Comparison of ENCODE assay signal across 12 cellular contexts in the genomic region with DNA sequence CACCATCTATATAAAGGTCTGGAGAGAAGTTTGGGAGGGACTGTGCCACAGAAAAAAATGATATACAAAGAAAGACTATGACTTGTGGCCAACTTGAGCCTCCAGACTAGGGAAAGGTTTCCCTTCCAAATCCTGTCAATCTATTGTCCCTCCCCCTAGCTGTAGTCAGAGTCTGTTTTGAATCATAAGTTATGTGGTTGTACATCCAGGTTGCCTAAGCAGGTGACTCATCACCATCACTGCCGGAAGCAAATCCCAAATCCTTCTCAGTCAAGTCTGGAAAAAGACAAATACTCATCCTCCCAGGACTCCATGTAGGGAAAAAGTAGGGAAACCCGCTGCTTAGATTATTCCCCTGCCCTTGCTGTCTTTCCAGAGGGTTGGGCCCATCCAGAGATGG.
DNase-seq lines count a peak whose midpoint lies in the region; FAIRE-seq and TF ChIP-seq lines count a peak whose summit lies in the region.
"Had no signal": no experiment of that assay in that cellular context is flagged by ENCODE, and none has a peak within 500 bp of the region (broad histone marks: within the 10 kb centered on the region; RNA-seq: fewer than 3 reads in every experiment).

No MANE protein-coding gene starts in this region.

- peak; percentile 67 for DNase-seq in GM03348 (ENCODE audit: low spot score)
- peak; percentile 75 for DNase-seq in RCC 7860 (ENCODE audit: low spot score)
- peak; percentile 70 for DNase-seq in epithelial cell of proximal tubule (ENCODE audit: low read depth)
- DNase-seq in trophoblast cell = peak; percentile 28 to 53
- DNase-seq in NK-92 (lab: John Stamatoyannopoulos, UW; ENCODE audit: unreplicated experiment) = no peak
- no peak for DNase-seq in activated CD8-positive, alpha-beta memory T cell treated with anti-CD3 and anti-CD28 coated beads for 24 hours
- DNase-seq in CD1c-positive myeloid dendritic cell (ENCODE audit: extremely low spot score) = no peak
- no peak for DNase-seq in neuronal stem cell (ENCODE audit: low spot score)
- DNase-seq: activated CD4-positive, alpha-beta T cell treated with anti-CD3 and anti-CD28 coated beads, Interleukin-2, amount 50 U/mL, for 1 hour; activated naive CD4-positive, alpha-beta T cell treated with anti-CD3 and anti-CD28 coated beads for 36 hours; DMS79 treated with DMSO at 0.1 percent for 48 hours; NCI-H1092 treated with DMSO at 0.1 percent for 48 hours had no signal

- H3K27me3 ChIP-seq in trophoblast cell (ENCODE audit: insufficient read depth, low read length) (no peaks in the 10 kb centered on the region), neuronal stem cell (ENCODE audit: control insufficient read depth in 3 of 3, insufficient read depth in 3 of 3, low read depth in 1 of 3, low read length in 3 of 3) (peaks cover 0 to 3% (median 0%) of the 10 kb centered on the region in 3 experiments)

- H4K8ac ChIP-seq in trophoblast cell (ENCODE audit: low read depth, low read length) (no peak overlapping the region), neuronal stem cell (ENCODE audit: low read depth, low read length) (no peak overlapping the region)

- no peak overlapping the region for H3K4ac ChIP-seq in trophoblast cell (ENCODE audit: low read depth, low read length)
- H3K4ac ChIP-seq in neuronal stem cell (ENCODE audit: low read length) = no peak overlapping the region

- H2BK120ac ChIP-seq in trophoblast cell (ENCODE audit: insufficient read depth, low read length, poor library complexity) (no peak overlapping the region), neuronal stem cell (ENCODE audit: low read depth, low read length) (no peak overlapping the region)

- H3K14ac ChIP-seq in trophoblast cell (ENCODE audit: low read length) (no peak overlapping the region), neuronal stem cell (ENCODE audit: low read length) (no peak overlapping the region)

- H2BK5ac ChIP-seq in trophoblast cell (ENCODE audit: low read depth, low read length, poor library complexity) = no peak overlapping the region
- no peak overlapping the region for H2BK5ac ChIP-seq in neuronal stem cell (ENCODE audit: low read length)

- no peak overlapping the region for H4K91ac ChIP-seq in trophoblast cell (ENCODE audit: low read depth, low read length)
- no peak overlapping the region for H4K91ac ChIP-seq in neuronal stem cell (ENCODE audit: low read depth, low read length, poor library complexity)

- H3K36me3 ChIP-seq in trophoblast cell (ENCODE audit: control insufficient read depth in 1 of 2, insufficient read depth in 2 of 2, low read length in 2 of 2) (no peaks in the 10 kb centered on the region), neuronal stem cell (replicated peaks in 1 of 2; ENCODE audit: control insufficient read depth in 2 of 2, insufficient read depth in 2 of 2, low read length in 2 of 2) (no peaks in the 10 kb centered on the region)

- no CpG with 5 or more reads among the region's 2 CpGs for WGBS in trophoblast cell (ENCODE audit: extremely low coverage, insufficient coverage, insufficient read length)
- WGBS in neuronal stem cell (ENCODE audit: extremely low coverage in 2 of 2, insufficient read length in 2 of 2, insufficient replicate concordance in 1 of 2), 2 donors = no CpG with 5 or more reads among the region's 2 CpGs

- H3K27ac ChIP-seq in trophoblast cell (ENCODE audit: low read depth, low read length) (peak overlapping the region; percentile 3), neuronal stem cell (replicated peaks; ENCODE audit: low read length) (no peak overlapping the region)

- H3K4me2 ChIP-seq in trophoblast cell (ENCODE audit: low read length) = no peak overlapping the region
- no peak overlapping the region for H3K4me2 ChIP-seq in neuronal stem cell (ENCODE audit: insufficient read depth, low read length, poor library complexity, severe bottlenecking)

- H3K9ac ChIP-seq in trophoblast cell (ENCODE audit: low read length) (no peak overlapping the region), neuronal stem cell (ENCODE audit: low read depth, low read length, poor library complexity) (no peak overlapping the region)

- no peak for TF ChIP-seq CTCF in epithelial cell of proximal tubule (conservative IDR thresholded peaks at IDR 0.05; ENCODE audit: low read depth, low read length)

- no peak overlapping the region for H2AFZ ChIP-seq in trophoblast cell (ENCODE audit: insufficient read depth, low read length, poor library complexity)
- no peak overlapping the region for H2AFZ ChIP-seq in neuronal stem cell (ENCODE audit: low read length)

- H3K79me1 ChIP-seq in trophoblast cell (ENCODE audit: low read length) = no peaks in the 10 kb centered on the region
- H3K79me1 ChIP-seq in neuronal stem cell (ENCODE audit: low read depth, low read length) = no peaks in the 10 kb centered on the region

- peak; percentile 88 for FAIRE-seq in RCC 7860 (lab: Jason Lieb, UNC)

- H3K4me3 ChIP-seq in epithelial cell of proximal tubule (ENCODE audit: low read depth, low read length) (no peak overlapping the region), trophoblast cell (ENCODE audit: low read depth, low read length) (no peak overlapping the region), neuronal stem cell (ENCODE audit: low read length in 2 of 2) (no peak overlapping the region)

- H3K23ac ChIP-seq in trophoblast cell (ENCODE audit: low read length) (no peak overlapping the region), neuronal stem cell (ENCODE audit: low read depth, low read length, poor library complexity) (no peak overlapping the region)

- H2AK5ac ChIP-seq in trophoblast cell (ENCODE audit: low read length) (no peak overlapping the region), neuronal stem cell (ENCODE audit: low read depth, low read length) (no peak overlapping the region)

- no peak overlapping the region for H2BK12ac ChIP-seq in trophoblast cell (ENCODE audit: low read length)
- no peak overlapping the region for H2BK12ac ChIP-seq in neuronal stem cell (ENCODE audit: low read length)

- H4K12ac ChIP-seq in trophoblast cell (ENCODE audit: low read depth, low read length) = no peak overlapping the region

- H3K18ac ChIP-seq in trophoblast cell (ENCODE audit: low read length) (no peak overlapping the region), neuronal stem cell (ENCODE audit: low read length) (no peak overlapping the region)

- H2BK15ac ChIP-seq in neuronal stem cell (ENCODE audit: low read length) = no peak overlapping the region

- no peaks in the 10 kb centered on the region for H3K79me2 ChIP-seq in trophoblast cell (ENCODE audit: control insufficient read depth, insufficient read depth, low read length, poor library complexity)

- H3K9me3 ChIP-seq in trophoblast cell (ENCODE audit: insufficient read depth, low read depth, low read length) = no peaks in the 10 kb centered on the region
- H3K9me3 ChIP-seq in neuronal stem cell (replicated peaks in 1 of 2; ENCODE audit: control insufficient read depth in 2 of 2, insufficient read depth in 1 of 2, low read depth in 1 of 2, low read length in 2 of 2) = no peaks in the 10 kb centered on the region

- H3K4me1 ChIP-seq in trophoblast cell (ENCODE audit: control insufficient read depth in 1 of 2, insufficient read depth in 2 of 2, low read length in 2 of 2) (peaks cover 2% of the 10 kb centered on the region in 2 experiments), neuronal stem cell (ENCODE audit: control insufficient read depth in 2 of 2, insufficient read depth in 1 of 2, low read depth in 1 of 2, low read length in 2 of 2) (peaks cover 0 to 6% of the 10 kb centered on the region in 2 donors)

Comparison
In these comparisons a context has a peak if more than half of its experiments do, and no peak if none do; other contexts are left out.
1. DNase-seq: peak in GM03348 (single experiment), RCC 7860 (single experiment), epithelial cell of proximal tubule (single experiment) and trophoblast cell (2 of 2); none in NK-92 (single experiment), activated CD8-positive, alpha-beta memory T cell treated with anti-CD3 and anti-CD28 coated beads for 24 hours (single experiment), CD1c-positive myeloid dendritic cell (single experiment) and neuronal stem cell (single experiment).